In the genomic region with DNA sequence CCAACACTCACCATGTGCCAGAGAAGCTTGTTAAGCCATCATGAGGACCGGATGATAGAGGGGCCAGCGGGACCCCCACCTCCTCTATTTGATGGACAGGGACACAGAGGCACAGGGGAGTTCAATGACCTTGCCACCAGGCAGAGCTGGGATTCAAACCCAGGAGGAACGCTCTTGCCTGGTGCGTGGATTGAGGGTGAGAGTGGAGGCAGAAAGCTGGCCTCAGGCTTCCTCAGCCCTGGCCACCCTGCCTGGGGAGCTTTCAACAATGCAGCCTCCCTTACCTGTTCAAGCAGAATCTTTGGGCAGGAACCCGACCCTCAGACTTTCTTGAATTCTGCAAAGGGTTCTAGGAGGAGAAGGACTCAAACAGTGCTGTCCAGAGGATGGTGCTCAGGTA, we compare ENCODE assay signal across 27 cellular contexts. TPM values are rescaled to one million over a fixed set of nuclear protein-coding genes. Genes with fewer than 3 reads are reported as not detected.
"Had no signal": no experiment of that assay in that cellular context is flagged by ENCODE, and none has a peak within 500 bp of the region (broad histone marks: within the 10 kb centered on the region; RNA-seq: fewer than 3 reads in every experiment).

No MANE protein-coding gene starts in this region.

- H3K4me1 ChIP-seq: adrenal gland, body of pancreas, colonic mucosa, esophagus muscularis mucosa, gastroesophageal sphincter had no signal

- H3K4me3 ChIP-seq: adrenal gland, body of pancreas, colonic mucosa, esophagus muscularis mucosa, gastroesophageal sphincter had no signal

- H3K4me3 Mint-ChIP-seq: activated CD4-positive, alpha-beta memory T cell treated with anti-CD3 and anti-CD28 coated beads, Interleukin-2, amount 10 ng/mL, durations not matched to agents 7 days and 5 days; activated CD4-positive, alpha-beta T cell treated with anti-CD3 and anti-CD28 coated beads, Interleukin-2, amount 10 ng/mL, durations not matched to agents 7 days and 5 days; activated naive CD4-positive, alpha-beta T cell treated with anti-CD3 and anti-CD28 coated beads for 36 hours; activated naive CD4-positive, alpha-beta T cell treated with anti-CD3 and anti-CD28 coated beads, Interleukin-2, amount 50 U/mL, for 24 hours; activated naive CD8-positive, alpha-beta T cell treated with anti-CD3 and anti-CD28 coated beads for 36 hours; activated naive CD8-positive, alpha-beta T cell treated with anti-CD3 and anti-CD28 coated beads, Interleukin-2, amount 50 U/mL, for 24 hours; activated T-helper 1 cell treated with anti-CD3 and anti-CD28 coated beads, Interleukin-12 subunit alpha, Interleukin-12 subunit beta, Interleukin-2, Interleukin-4 antibody, amounts not matched to agents 30 ng/mL and 10 ng/mL and 1 ng/mL, durations not matched to agents 14 hours and 24 hours and 36 hours; T-cell; T-helper 1 cell treated with Interleukin-12 subunit alpha and Interleukin-12 subunit beta and Interleukin-4 antibody, amounts not matched to agents 30 μg/mL and 1 μg/mL, for 36 hours; WTC11 had no signal

- H3K27ac Mint-ChIP-seq: activated CD4-positive, alpha-beta memory T cell treated with anti-CD3 and anti-CD28 coated beads, Interleukin-2, amount 10 ng/mL, durations not matched to agents 7 days and 5 days; activated CD4-positive, alpha-beta T cell treated with anti-CD3 and anti-CD28 coated beads, Interleukin-2, amount 10 ng/mL, durations not matched to agents 7 days and 5 days; activated naive CD4-positive, alpha-beta T cell treated with anti-CD3 and anti-CD28 coated beads for 36 hours; activated naive CD4-positive, alpha-beta T cell treated with anti-CD3 and anti-CD28 coated beads, Interleukin-2, amount 50 U/mL, for 24 hours; activated naive CD8-positive, alpha-beta T cell treated with anti-CD3 and anti-CD28 coated beads for 36 hours; activated naive CD8-positive, alpha-beta T cell treated with anti-CD3 and anti-CD28 coated beads, Interleukin-2, amount 50 U/mL, for 24 hours; activated T-helper 1 cell treated with anti-CD3 and anti-CD28 coated beads, Interleukin-12 subunit alpha, Interleukin-12 subunit beta, Interleukin-2, Interleukin-4 antibody, amounts not matched to agents 30 ng/mL and 10 ng/mL and 1 ng/mL, durations not matched to agents 14 hours and 24 hours and 36 hours; activated T-helper 2 cell treated with anti-CD3 and anti-CD28 coated beads, Interferon-gamma antibody, Interleukin-2, Interleukin-4, amounts not matched to agents 10 μg/mL and 5 μg/mL and 100 μg/mL, durations not matched to agents 14 hours and 24 hours and 36 hours; T-cell; T-helper 1 cell treated with Interleukin-12 subunit alpha and Interleukin-12 subunit beta and Interleukin-4 antibody, amounts not matched to agents 30 μg/mL and 1 μg/mL, for 36 hours; WTC11 had no signal

- DNase-seq: activated CD4-positive, alpha-beta T cell treated with anti-CD3 and anti-CD28 coated beads for 1 hour; activated effector memory CD4-positive, alpha-beta T cell treated with anti-CD3 and anti-CD28 coated beads, Interleukin-2, amount 50 U/mL, for 16 hours; aorta; cerebellar nuclear complex; effector CD8-positive, alpha-beta T cell had no signal

- ATAC-seq: gastroesophageal sphincter had no signal

- H3K27ac ChIP-seq: adrenal gland, body of pancreas, colonic mucosa, esophagus muscularis mucosa, gastroesophageal sphincter, VCaP had no signal

- H3K36me3 ChIP-seq: adrenal gland, colonic mucosa, esophagus muscularis mucosa, gastroesophageal sphincter had no signal

- H3K9me3 Mint-ChIP-seq: activated CD4-positive, alpha-beta memory T cell treated with anti-CD3 and anti-CD28 coated beads, Interleukin-2, amount 10 ng/mL, durations not matched to agents 7 days and 5 days; activated CD4-positive, alpha-beta T cell treated with anti-CD3 and anti-CD28 coated beads, Interleukin-2, amount 10 ng/mL, durations not matched to agents 7 days and 5 days; activated naive CD4-positive, alpha-beta T cell treated with anti-CD3 and anti-CD28 coated beads for 36 hours; activated naive CD4-positive, alpha-beta T cell treated with anti-CD3 and anti-CD28 coated beads, Interleukin-2, amount 50 U/mL, for 24 hours; activated naive CD8-positive, alpha-beta T cell treated with anti-CD3 and anti-CD28 coated beads for 36 hours; activated naive CD8-positive, alpha-beta T cell treated with anti-CD3 and anti-CD28 coated beads, Interleukin-2, amount 50 U/mL, for 24 hours; activated T-helper 1 cell treated with anti-CD3 and anti-CD28 coated beads, Interleukin-12 subunit alpha, Interleukin-12 subunit beta, Interleukin-2, Interleukin-4 antibody, amounts not matched to agents 30 ng/mL and 10 ng/mL and 1 ng/mL, durations not matched to agents 14 hours and 24 hours and 36 hours; activated T-helper 2 cell treated with anti-CD3 and anti-CD28 coated beads, Interferon-gamma antibody, Interleukin-2, Interleukin-4, amounts not matched to agents 10 μg/mL and 5 μg/mL and 100 μg/mL, durations not matched to agents 14 hours and 24 hours and 36 hours; T-cell; T-helper 1 cell treated with Interleukin-12 subunit alpha and Interleukin-12 subunit beta and Interleukin-4 antibody, amounts not matched to agents 30 μg/mL and 1 μg/mL, for 36 hours; WTC11 had no signal

- H3K36me3 Mint-ChIP-seq: activated naive CD4-positive, alpha-beta T cell treated with anti-CD3 and anti-CD28 coated beads, Interleukin-2, amount 50 U/mL, for 24 hours; activated naive CD8-positive, alpha-beta T cell treated with anti-CD3 and anti-CD28 coated beads for 36 hours; T-cell; WTC11 had no signal

- H3K9me3 ChIP-seq: adrenal gland, body of pancreas, colonic mucosa, esophagus muscularis mucosa, gastroesophageal sphincter had no signal

- H3K27me3 ChIP-seq: body of pancreas, colonic mucosa had no signal

- H3K4me1 Mint-ChIP-seq: activated CD4-positive, alpha-beta T cell treated with anti-CD3 and anti-CD28 coated beads, Interleukin-2, amount 10 ng/mL, durations not matched to agents 7 days and 5 days; activated naive CD4-positive, alpha-beta T cell treated with anti-CD3 and anti-CD28 coated beads, Interleukin-2, amount 50 U/mL, for 24 hours; activated naive CD8-positive, alpha-beta T cell treated with anti-CD3 and anti-CD28 coated beads for 36 hours; activated naive CD8-positive, alpha-beta T cell treated with anti-CD3 and anti-CD28 coated beads, Interleukin-2, amount 50 U/mL, for 24 hours; T-cell had no signal

RNA-seq across cellular contexts. Expression of a gene that starts 39.9 kb away (rescaled TPM):
- total RNA-seq: body of pancreas, dermis microvascular lymphatic vessel endothelial cell, endothelial cell of umbilical vein, fibroblast of lung, fibroblast of villous mesenchyme, glomerular endothelial cell had no signal
- polyA plus RNA-seq: endothelial cell of umbilical vein, fibroblast of lung had no signal
